In genomic region chr16:5907544-5907943, GRCh38 we compare ENCODE assay signal across 27 cellular contexts.
"Had no signal": no experiment of that assay in that cellular context is flagged by ENCODE, and none has a peak within 500 bp of the region (broad histone marks: within the 10 kb centered on the region; RNA-seq: fewer than 3 reads in every experiment).

No MANE protein-coding gene starts in this region.

- H3K9me3 ChIP-seq: testis, thoracic aorta, thyroid gland, tibial artery, transverse colon, upper lobe of left lung, upper lobe of right lung, uterus, vagina had no signal

- DNase-seq: stimulated activated CD4-positive, alpha-beta T cell treated with anti-CD3 and anti-CD28 coated beads, Interleukin-2, amount 100 ng/mL, for 48 hours; stimulated activated CD4-positive, alpha-beta T cell treated with anti-CD3 and anti-CD28 coated beads, Interleukin-4, amount 100 ng/mL, for 1 hour; stimulated activated CD4-positive, alpha-beta T cell treated with anti-CD3 and anti-CD28 coated beads, Interleukin-4, amount 100 ng/mL, for 24 hours; stimulated activated CD4-positive, alpha-beta T cell treated with anti-CD3 and anti-CD28 coated beads, Interleukin-4, amount 100 ng/mL, for 4 hours; stimulated activated CD8-positive, alpha-beta memory T cell treated with anti-CD3 and anti-CD28 coated beads, Interleukin-4, amount 100 ng/mL, for 48 hours; stimulated activated naive B cell treated with anti-CD40 and anti-IgM and Interleukin-4, amounts not matched to agents 10 μg/mL and 1 μg/mL and 100 μg/mL, for 72 hours; stimulated activated naive CD4-positive, alpha-beta T cell; stimulated activated naive CD4-positive, alpha-beta T cell treated with Interleukin-2 at 50 U/mL for 16 hours; stimulated activated naive CD8-positive, alpha-beta T cell treated with anti-CD3 and anti-CD28 coated beads, Interleukin-15, amount 100 ng/mL, for 72 hours; stimulated activated naive CD8-positive, alpha-beta T cell treated with anti-CD3 and anti-CD28 coated beads, Interleukin-15, Interleukin-2, amounts not matched to agents 100 U/mL and 50 U/mL, for 24 hours; stomach; substantia nigra; testis; thyroid gland; tibial artery; transverse colon; trophoblast cell; upper lobe of left lung; upper lobe of right lung; uterus had no signal

- H3K4me3 ChIP-seq: stomach, suprapubic skin, testis, thoracic aorta, thyroid gland, tibial artery, tibial nerve, transverse colon, upper lobe of left lung, upper lobe of right lung, uterus, vagina had no signal

- FAIRE-seq: urothelium cell line had no signal

- H3K4me1 ChIP-seq: stomach, suprapubic skin, testis, thyroid gland, tibial artery, tibial nerve, transverse colon, upper lobe of left lung, upper lobe of right lung, uterus, vagina had no signal

- H3K27ac ChIP-seq: stomach, suprapubic skin, testis, thoracic aorta, thyroid gland, tibial artery, tibial nerve, transverse colon, upper lobe of left lung, upper lobe of right lung, uterus, vagina had no signal

- H3K27me3 ChIP-seq: stomach, suprapubic skin, testis, thyroid gland, tibial artery, tibial nerve, transverse colon, upper lobe of left lung, upper lobe of right lung, uterus, vagina had no signal

- ATAC-seq: stimulated activated effector memory CD8-positive, alpha-beta T cell treated with anti-CD3 and anti-CD28 coated beads, Interleukin-12 subunit alpha, Interleukin-12 subunit beta, amount 100 ng/mL, for 72 hours; stimulated activated memory B cell treated with anti-CD40 and anti-IgM and Interleukin-4, amounts not matched to agents 10 μg/mL and 1 μg/mL and 100 μg/mL, for 72 hours; stimulated activated naive B cell treated with anti-CD40 and anti-IgM and Interleukin-4, amounts not matched to agents 10 μg/mL and 1 μg/mL and 100 μg/mL, for 72 hours; stimulated activated naive CD8-positive, alpha-beta T cell treated with anti-CD3 and anti-CD28 coated beads, Interleukin-15, amount 100 ng/mL, for 72 hours; stimulated activated naive CD8-positive, alpha-beta T cell treated with anti-CD3 and anti-CD28 coated beads, Interleukin-15, Interleukin-2, amounts not matched to agents 100 U/mL and 50 U/mL, for 24 hours; upper lobe of right lung had no signal

- H3K36me3 ChIP-seq: stomach, suprapubic skin, thoracic aorta, thyroid gland, tibial artery, tibial nerve, transverse colon, upper lobe of left lung, upper lobe of right lung, uterus, vagina had no signal
